10 cellular contexts compared by ENCODE assay signal in the genomic region with DNA sequence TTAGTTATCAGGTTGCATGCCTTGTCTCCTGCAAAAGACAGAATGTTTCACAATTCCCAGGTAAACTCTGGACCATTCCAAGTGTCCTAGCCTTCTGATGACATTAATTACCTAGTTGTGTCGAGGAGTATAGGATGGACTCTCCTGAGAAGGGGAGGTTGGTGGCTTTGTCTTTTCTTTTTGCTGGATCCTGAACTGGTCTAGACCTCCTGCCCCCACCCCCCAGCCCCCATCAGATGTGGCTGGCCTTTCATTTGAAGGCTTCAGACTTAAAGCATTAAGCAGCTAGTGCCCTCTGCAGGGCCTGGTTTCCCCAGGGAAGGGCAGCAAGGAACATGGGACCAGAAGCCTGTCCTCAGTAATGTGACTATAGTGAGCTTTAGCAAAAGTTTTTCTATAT. TPM values are rescaled to one million over a fixed set of nuclear protein-coding genes. Genes with fewer than 3 reads are reported as not detected.
DNase-seq lines count a peak whose midpoint lies in the region; ATAC-seq and TF ChIP-seq lines count a peak whose summit lies in the region.
"Had no signal": no experiment of that assay in that cellular context is flagged by ENCODE, and none has a peak within 500 bp of the region (broad histone marks: within the 10 kb centered on the region; RNA-seq: fewer than 3 reads in every experiment).

No MANE protein-coding gene starts in this region.

- DNase-seq in EH (ENCODE audit: low read depth) = peak; percentile 26
- DNase-seq in NB4 (ENCODE audit: low read depth) = peak; percentile 67
- DNase-seq in coronary artery (ENCODE audit: low spot score) = no peak
- DNase-seq in ovary = no peak
- no peak for DNase-seq in activated CD8-positive, alpha-beta memory T cell treated with anti-CD3 and anti-CD28 coated beads for 24 hours
- DNase-seq in AML-193 (lab: John Stamatoyannopoulos, UW) = no peak
- DNase-seq: GOT3 had no signal

- H3K4me1 Mint-ChIP-seq in stimulated activated memory B cell treated with anti-CD40 and anti-IgM and Interleukin-4, amounts not matched to agents 10 μg/mL and 1 μg/mL and 100 μg/mL, for 72 hours = no peaks in the 10 kb centered on the region

- no peak for TF ChIP-seq EP300 in ovary (IDR thresholded peaks at IDR 0.05)

- peak overlapping the region; percentile 95 for H3K27ac ChIP-seq in coronary artery
- H3K27ac ChIP-seq in ovary = peak overlapping the region; percentile 25 to 72

- H3K9me3 ChIP-seq in ovary = no peaks in the 10 kb centered on the region

- H3K4me3 ChIP-seq in NB4 (ENCODE audit: low read depth, low read length) (peak overlapping the region; percentile 57), coronary artery (no peak overlapping the region), ovary (no peak overlapping the region)

- no peaks in the 10 kb centered on the region for H3K9me3 Mint-ChIP-seq in stimulated activated memory B cell treated with anti-CD40 and anti-IgM and Interleukin-4, amounts not matched to agents 10 μg/mL and 1 μg/mL and 100 μg/mL, for 72 hours

- H3K27me3 Mint-ChIP-seq in stimulated activated memory B cell treated with anti-CD40 and anti-IgM and Interleukin-4, amounts not matched to agents 10 μg/mL and 1 μg/mL and 100 μg/mL, for 72 hours = peaks cover 2% of the 10 kb centered on the region

- H3K36me3 Mint-ChIP-seq in stimulated activated memory B cell treated with anti-CD40 and anti-IgM and Interleukin-4, amounts not matched to agents 10 μg/mL and 1 μg/mL and 100 μg/mL, for 72 hours = peaks cover 45% of the 10 kb centered on the region

- no peak overlapping the region for H3K4me3 Mint-ChIP-seq in stimulated activated memory B cell treated with anti-CD40 and anti-IgM and Interleukin-4, amounts not matched to agents 10 μg/mL and 1 μg/mL and 100 μg/mL, for 72 hours

- 39 to 70% (median 68%) methylated on average over 1 of the region's 1 CpG for WGBS in ovary, 3 donors

- no peak for TF ChIP-seq CTCF in NB4 (IDR thresholded peaks at IDR 0.05; ENCODE audit: low read depth, low read length)
- no peak for TF ChIP-seq CTCF in coronary artery (IDR thresholded peaks at IDR 0.05)
- TF ChIP-seq CTCF in ovary (IDR thresholded peaks at IDR 0.05) = no peak

- H3K27me3 ChIP-seq in ovary = no peaks in the 10 kb centered on the region

- no peak for TF ChIP-seq POLR2A in NB4 (IDR thresholded peaks at IDR 0.05; ENCODE audit: extremely low read depth, insufficient read length)
- TF ChIP-seq POLR2A in ovary (IDR thresholded peaks at IDR 0.05) = no peak

- ATAC-seq in HG02763 (IDR thresholded peaks at IDR 0.05; ENCODE audit: unreplicated experiment) = no peak
- ATAC-seq in stimulated activated memory B cell treated with anti-CD40 and anti-IgM and Interleukin-4, amounts not matched to agents 10 μg/mL and 1 μg/mL and 100 μg/mL, for 72 hours = no peak

- intact Hi-C loops in ovary (cut with DNase I) = no loop called here

- H3K4me1 ChIP-seq in ovary (ENCODE audit: insufficient read depth) = peaks cover 12% of the 10 kb centered on the region

- no peak overlapping the region for H3K27ac Mint-ChIP-seq in stimulated activated memory B cell treated with anti-CD40 and anti-IgM and Interleukin-4, amounts not matched to agents 10 μg/mL and 1 μg/mL and 100 μg/mL, for 72 hours

- H3K36me3 ChIP-seq in ovary = no peaks in the 10 kb centered on the region

RNA-seq across cellular contexts. Expression of a gene that starts 9.7 kb away (rescaled TPM):
- 100 to 1,000 TPM in 2 of 7 donors, 10 to 100 TPM in 5; 34.6 to 121 (median 45.7) TPM for total RNA-seq in ovary
- 100 to 1,000 TPM in 1 of 2 donors, 10 to 100 TPM in 1; 89.9 to 119 TPM for polyA plus RNA-seq in ovary

RNA-seq across cellular contexts. Expression of a gene that starts 27.1 kb away (rescaled TPM):
- total RNA-seq in ovary = 10 to 100 TPM in 6 of 7 donors, 1 to 10 TPM in 1; 7.0 to 25.8 (median 22.0) TPM
- 10 to 100 TPM; 14.9 to 18.1 TPM for polyA plus RNA-seq in ovary

RNA-seq across cellular contexts. Expression of a gene that starts 33.5 kb away (rescaled TPM):
- total RNA-seq in ovary = 10 to 100 TPM in 4 of 7 donors, 1 to 10 TPM in 3; 4.4 to 25.7 (median 10.8) TPM
- polyA plus RNA-seq in ovary = 10 to 100 TPM in 1 of 2 donors, 1 to 10 TPM in 1; 5.7 to 17.2 TPM
- total RNA-seq: mononuclear cell had no signal

RNA-seq across cellular contexts. Expression of a gene that starts 39.3 kb away (rescaled TPM):
- under 1 TPM in 1 of 7 donors, not detected in 6; 0.11 TPM for total RNA-seq in ovary
- polyA plus RNA-seq in ovary = not detected
- total RNA-seq: mononuclear cell had no signal

Comparison
In these comparisons a context has a peak if more than half of its experiments do, and no peak if none do; other contexts are left out.
1. DNase-seq: peak in EH (single experiment) and NB4 (single experiment); none in coronary artery (single experiment), ovary (0 of 5), activated CD8-positive, alpha-beta memory T cell treated with anti-CD3 and anti-CD28 coated beads for 24 hours (single experiment) and AML-193 (0 of 2).